ENCODE assay signal across 16 cellular contexts in the genomic region with DNA sequence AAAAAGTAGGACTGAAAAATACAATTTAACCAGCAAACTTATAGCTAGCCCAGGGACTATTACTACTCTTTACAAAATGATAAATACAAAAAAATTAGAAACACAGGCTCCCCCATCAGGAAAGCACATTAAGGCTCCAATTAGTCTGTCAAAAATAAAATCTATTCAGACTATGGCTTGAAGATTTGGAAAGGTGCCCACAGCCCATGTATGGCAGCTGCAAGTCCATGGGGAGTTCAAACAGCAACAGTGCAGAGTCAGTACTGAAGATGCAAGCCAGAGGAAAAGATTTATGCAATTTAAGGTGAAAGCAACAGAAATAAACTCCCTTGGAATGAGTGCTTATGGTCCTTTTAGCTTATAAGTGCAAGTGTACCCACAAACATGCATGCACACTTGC.
DNase-seq lines count a peak whose midpoint lies in the region; ATAC-seq and TF ChIP-seq lines count a peak whose summit lies in the region.
"Had no signal": no experiment of that assay in that cellular context is flagged by ENCODE, and none has a peak within 500 bp of the region (broad histone marks: within the 10 kb centered on the region; RNA-seq: fewer than 3 reads in every experiment).

No MANE protein-coding gene starts in this region.

- peak overlapping the region; percentile 1 for H3K27ac ChIP-seq in muscle layer of colon (ENCODE audit: low read depth, low read length)
- H3K27ac ChIP-seq: breast epithelium, C4-2B had no signal

- no peak overlapping the region for H3K4me3 ChIP-seq in muscle layer of colon (ENCODE audit: low read depth in 1 of 2, low read length in 2 of 2)
- H3K4me3 ChIP-seq: breast epithelium had no signal

- ATAC-seq in SK-N-SH treated with all-trans-retinoic acid at 6 μM for 48 hours (peak; percentile 42; the same call in 1 of the 3 replicates), GM21529 (IDR thresholded peaks at IDR 0.05; ENCODE audit: unreplicated experiment) (no peak), GM18868 (IDR thresholded peaks at IDR 0.05; ENCODE audit: unreplicated experiment) (no peak)
- ATAC-seq: Panc1 had no signal

- peak; percentile 87 for DNase-seq in COR-L47 (lab: John Stamatoyannopoulos, UW)
- DNase-seq in NCI-H1694 treated with DMSO at 0.1 percent for 48 hours (lab: John Stamatoyannopoulos, UW), result peak; percentile 50
- no peak for DNase-seq in MV-4-11 (lab: John Stamatoyannopoulos, UW)
- no peak for DNase-seq in NCI-H2227 (lab: John Stamatoyannopoulos, UW; ENCODE audit: unreplicated experiment)
- DNase-seq: activated CD4-positive, alpha-beta memory T cell treated with anti-CD3 and anti-CD28 coated beads for 36 hours; activated gamma-delta T cell; GDM1; stimulated activated CD4-positive, alpha-beta T cell treated with anti-CD3 and anti-CD28 coated beads, Interleukin-2, amount 100 ng/mL, for 48 hours; stimulated activated naive CD4-positive, alpha-beta T cell treated with Interleukin-2 at 50 U/mL for 16 hours had no signal

- no peak overlapping the region for H3K9ac ChIP-seq in muscle layer of colon (ENCODE audit: low read length)

- peaks cover 26% of the 10 kb centered on the region for H3K4me1 ChIP-seq in muscle layer of colon (ENCODE audit: insufficient read depth, low read length)
- H3K4me1 ChIP-seq: breast epithelium had no signal

- no peaks in the 10 kb centered on the region for H3K9me3 ChIP-seq in muscle layer of colon (ENCODE audit: low read length)
- H3K9me3 ChIP-seq: breast epithelium had no signal

- H3K27me3 ChIP-seq in muscle layer of colon (ENCODE audit: control insufficient read depth in 1 of 2, insufficient read depth in 2 of 2, low read length in 2 of 2), result no peaks in the 10 kb centered on the region
- H3K27me3 ChIP-seq: breast epithelium had no signal

- no peaks in the 10 kb centered on the region for H3K36me3 ChIP-seq in muscle layer of colon (ENCODE audit: insufficient read depth, low read length)
- H3K36me3 ChIP-seq: breast epithelium had no signal

TF ChIP-seq in SK-N-SH treated with all-trans-retinoic acid at 6 μM for 48 hours, 23 proteins besides CTCF, POLR2A, EP300 and RAD21:
- TF ChIP-seq, protein P1, sequence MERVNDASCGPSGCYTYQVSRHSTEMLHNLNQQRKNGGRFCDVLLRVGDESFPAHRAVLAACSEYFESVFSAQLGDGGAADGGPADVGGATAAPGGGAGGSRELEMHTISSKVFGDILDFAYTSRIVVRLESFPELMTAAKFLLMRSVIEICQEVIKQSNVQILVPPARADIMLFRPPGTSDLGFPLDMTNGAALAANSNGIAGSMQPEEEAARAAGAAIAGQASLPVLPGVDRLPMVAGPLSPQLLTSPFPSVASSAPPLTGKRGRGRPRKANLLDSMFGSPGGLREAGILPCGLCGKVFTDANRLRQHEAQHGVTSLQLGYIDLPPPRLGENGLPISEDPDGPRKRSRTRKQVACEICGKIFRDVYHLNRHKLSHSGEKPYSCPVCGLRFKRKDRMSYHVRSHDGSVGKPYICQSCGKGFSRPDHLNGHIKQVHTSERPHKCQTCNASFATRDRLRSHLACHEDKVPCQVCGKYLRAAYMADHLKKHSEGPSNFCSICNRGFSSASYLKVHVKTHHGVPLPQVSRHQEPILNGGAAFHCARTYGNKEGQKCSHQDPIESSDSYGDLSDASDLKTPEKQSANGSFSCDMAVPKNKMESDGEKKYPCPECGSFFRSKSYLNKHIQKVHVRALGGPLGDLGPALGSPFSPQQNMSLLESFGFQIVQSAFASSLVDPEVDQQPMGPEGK (CRISPR knock-in tag; IDR thresholded peaks at IDR 0.05; ENCODE audit: borderline replicate concordance), result no peak
- TF ChIP-seq PPARA (CRISPR knock-in tag; IDR thresholded peaks at IDR 0.05; ENCODE audit: borderline replicate concordance) (no peak), ZNF70 (CRISPR knock-in tag; IDR thresholded peaks at IDR 0.05) (no peak), RARB (CRISPR knock-in tag; IDR thresholded peaks at IDR 0.05) (no peak)

Comparison
In these comparisons a context has a peak if more than half of its experiments do, and no peak if none do; other contexts are left out.
1. DNase-seq: peak in COR-L47 (single experiment) and NCI-H1694 treated with DMSO at 0.1 percent for 48 hours (single experiment); none in MV-4-11 (single experiment) and NCI-H2227 (single experiment).